In the genomic region with DNA sequence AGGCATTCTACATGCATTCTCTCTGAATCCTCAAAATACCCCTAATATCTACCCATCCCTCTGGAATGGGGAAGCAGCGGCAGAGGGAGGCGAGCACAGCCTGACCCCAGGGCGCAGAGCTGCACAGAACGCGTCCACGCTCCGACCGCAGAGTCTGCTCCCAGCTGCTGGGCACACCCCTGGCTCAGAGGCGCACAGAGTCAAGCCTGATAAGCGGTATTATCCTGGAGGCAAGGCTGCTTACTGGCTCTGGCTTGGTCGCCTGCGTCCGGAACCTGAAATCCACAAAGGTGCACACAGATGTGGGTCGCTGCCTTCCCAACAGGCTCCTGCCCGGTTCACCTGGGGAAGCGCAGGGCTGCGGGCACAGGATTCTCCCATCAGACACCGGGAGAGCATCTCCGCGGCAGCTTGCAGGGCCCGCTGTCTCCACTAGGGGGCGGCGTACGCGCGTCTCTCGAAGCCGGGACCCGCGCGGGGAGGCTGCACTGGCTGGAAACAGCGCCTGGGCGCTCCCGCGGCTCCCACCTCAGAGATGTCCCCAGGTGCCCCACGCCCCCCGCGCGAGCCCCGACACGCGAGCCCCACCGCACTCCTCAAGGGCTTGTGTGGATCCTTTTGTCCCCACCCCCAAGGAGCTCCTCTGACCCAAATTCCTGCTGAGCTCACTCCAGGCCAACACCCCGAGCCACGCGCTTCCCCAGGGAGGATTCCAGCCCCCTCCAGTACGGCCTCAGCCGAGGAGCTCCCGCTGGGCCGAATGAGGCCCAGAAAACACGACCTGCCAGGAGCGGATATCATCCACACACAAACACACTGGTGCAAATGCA, we compare ENCODE assay signal across 1 cellular context.
TF ChIP-seq lines count a peak whose summit lies in the region.

No MANE protein-coding gene starts in this region.

TF ChIP-seq in HepG2, 621 proteins besides CTCF, POLR2A, EP300 and RAD21 (continued from another document):
- TF ChIP-seq, protein P1, sequence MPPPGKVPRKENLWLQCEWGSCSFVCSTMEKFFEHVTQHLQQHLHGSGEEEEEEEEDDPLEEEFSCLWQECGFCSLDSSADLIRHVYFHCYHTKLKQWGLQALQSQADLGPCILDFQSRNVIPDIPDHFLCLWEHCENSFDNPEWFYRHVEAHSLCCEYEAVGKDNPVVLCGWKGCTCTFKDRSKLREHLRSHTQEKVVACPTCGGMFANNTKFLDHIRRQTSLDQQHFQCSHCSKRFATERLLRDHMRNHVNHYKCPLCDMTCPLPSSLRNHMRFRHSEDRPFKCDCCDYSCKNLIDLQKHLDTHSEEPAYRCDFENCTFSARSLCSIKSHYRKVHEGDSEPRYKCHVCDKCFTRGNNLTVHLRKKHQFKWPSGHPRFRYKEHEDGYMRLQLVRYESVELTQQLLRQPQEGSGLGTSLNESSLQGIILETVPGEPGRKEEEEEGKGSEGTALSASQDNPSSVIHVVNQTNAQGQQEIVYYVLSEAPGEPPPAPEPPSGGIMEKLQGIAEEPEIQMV (CRISPR knock-in tag; IDR thresholded peaks at IDR 0.05; ENCODE audit: low read depth), result no peak
- TF ChIP-seq ZBTB1 (CRISPR knock-in tag; IDR thresholded peaks at IDR 0.05; ENCODE audit: borderline replicate concordance), result no peak
- TF ChIP-seq ZNF230 (CRISPR knock-in tag; IDR thresholded peaks at IDR 0.05), result no peak
- TF ChIP-seq, protein P2, sequence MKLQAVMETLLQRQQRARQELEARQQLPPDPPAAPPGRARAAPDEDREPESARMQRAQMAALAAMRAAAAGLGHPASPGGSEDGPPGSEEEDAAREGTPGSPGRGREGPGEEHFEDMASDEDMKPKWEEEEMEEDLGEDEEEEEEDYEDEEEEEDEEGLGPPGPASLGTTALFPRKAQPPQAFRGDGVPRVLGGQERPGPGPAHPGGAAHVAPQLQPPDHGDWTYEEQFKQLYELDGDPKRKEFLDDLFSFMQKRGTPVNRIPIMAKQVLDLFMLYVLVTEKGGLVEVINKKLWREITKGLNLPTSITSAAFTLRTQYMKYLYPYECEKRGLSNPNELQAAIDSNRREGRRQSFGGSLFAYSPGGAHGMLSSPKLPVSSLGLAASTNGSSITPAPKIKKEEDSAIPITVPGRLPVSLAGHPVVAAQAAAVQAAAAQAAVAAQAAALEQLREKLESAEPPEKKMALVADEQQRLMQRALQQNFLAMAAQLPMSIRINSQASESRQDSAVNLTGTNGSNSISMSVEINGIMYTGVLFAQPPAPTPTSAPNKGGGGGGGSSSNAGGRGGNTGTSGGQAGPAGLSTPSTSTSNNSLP (IDR thresholded peaks at IDR 0.05; ENCODE audit: low read depth, low read length), result no peak
- TF ChIP-seq CBX5 (CRISPR knock-in tag; IDR thresholded peaks at IDR 0.05; ENCODE audit: borderline replicate concordance), result no peak
- no peak for TF ChIP-seq ZNF703 (CRISPR knock-in tag; IDR thresholded peaks at IDR 0.05; ENCODE audit: borderline replicate concordance)
- TF ChIP-seq ZNF562 (CRISPR knock-in tag; IDR thresholded peaks at IDR 0.05; ENCODE audit: borderline replicate concordance), result no peak
- TF ChIP-seq, protein P3, sequence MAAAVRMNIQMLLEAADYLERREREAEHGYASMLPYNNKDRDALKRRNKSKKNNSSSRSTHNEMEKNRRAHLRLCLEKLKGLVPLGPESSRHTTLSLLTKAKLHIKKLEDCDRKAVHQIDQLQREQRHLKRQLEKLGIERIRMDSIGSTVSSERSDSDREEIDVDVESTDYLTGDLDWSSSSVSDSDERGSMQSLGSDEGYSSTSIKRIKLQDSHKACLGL (CRISPR knock-in tag; IDR thresholded peaks at IDR 0.05), result no peak
- TF ChIP-seq KDM1A (CRISPR knock-in tag; IDR thresholded peaks at IDR 0.05), result peak; percentile 95
- no peak for TF ChIP-seq NKX3-1 (CRISPR knock-in tag; IDR thresholded peaks at IDR 0.05)
- no peak for TF ChIP-seq SIN3B (IDR thresholded peaks at IDR 0.05; ENCODE audit: low read length)
- TF ChIP-seq CEBPB (IDR thresholded peaks at IDR 0.05; ENCODE audit: borderline replicate concordance, low read depth, low read length), result no peak
- no peak for TF ChIP-seq MAFG (CRISPR knock-in tag; IDR thresholded peaks at IDR 0.05)
- TF ChIP-seq ZNF12 (CRISPR knock-in tag; IDR thresholded peaks at IDR 0.05), result no peak
- TF ChIP-seq, protein P4, sequence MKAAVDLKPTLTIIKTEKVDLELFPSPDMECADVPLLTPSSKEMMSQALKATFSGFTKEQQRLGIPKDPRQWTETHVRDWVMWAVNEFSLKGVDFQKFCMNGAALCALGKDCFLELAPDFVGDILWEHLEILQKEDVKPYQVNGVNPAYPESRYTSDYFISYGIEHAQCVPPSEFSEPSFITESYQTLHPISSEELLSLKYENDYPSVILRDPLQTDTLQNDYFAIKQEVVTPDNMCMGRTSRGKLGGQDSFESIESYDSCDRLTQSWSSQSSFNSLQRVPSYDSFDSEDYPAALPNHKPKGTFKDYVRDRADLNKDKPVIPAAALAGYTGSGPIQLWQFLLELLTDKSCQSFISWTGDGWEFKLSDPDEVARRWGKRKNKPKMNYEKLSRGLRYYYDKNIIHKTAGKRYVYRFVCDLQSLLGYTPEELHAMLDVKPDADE (CRISPR knock-in tag; IDR thresholded peaks at IDR 0.05), result no peak
- no peak for TF ChIP-seq ZNF572 (CRISPR knock-in tag; IDR thresholded peaks at IDR 0.05)
- TF ChIP-seq, protein P5, sequence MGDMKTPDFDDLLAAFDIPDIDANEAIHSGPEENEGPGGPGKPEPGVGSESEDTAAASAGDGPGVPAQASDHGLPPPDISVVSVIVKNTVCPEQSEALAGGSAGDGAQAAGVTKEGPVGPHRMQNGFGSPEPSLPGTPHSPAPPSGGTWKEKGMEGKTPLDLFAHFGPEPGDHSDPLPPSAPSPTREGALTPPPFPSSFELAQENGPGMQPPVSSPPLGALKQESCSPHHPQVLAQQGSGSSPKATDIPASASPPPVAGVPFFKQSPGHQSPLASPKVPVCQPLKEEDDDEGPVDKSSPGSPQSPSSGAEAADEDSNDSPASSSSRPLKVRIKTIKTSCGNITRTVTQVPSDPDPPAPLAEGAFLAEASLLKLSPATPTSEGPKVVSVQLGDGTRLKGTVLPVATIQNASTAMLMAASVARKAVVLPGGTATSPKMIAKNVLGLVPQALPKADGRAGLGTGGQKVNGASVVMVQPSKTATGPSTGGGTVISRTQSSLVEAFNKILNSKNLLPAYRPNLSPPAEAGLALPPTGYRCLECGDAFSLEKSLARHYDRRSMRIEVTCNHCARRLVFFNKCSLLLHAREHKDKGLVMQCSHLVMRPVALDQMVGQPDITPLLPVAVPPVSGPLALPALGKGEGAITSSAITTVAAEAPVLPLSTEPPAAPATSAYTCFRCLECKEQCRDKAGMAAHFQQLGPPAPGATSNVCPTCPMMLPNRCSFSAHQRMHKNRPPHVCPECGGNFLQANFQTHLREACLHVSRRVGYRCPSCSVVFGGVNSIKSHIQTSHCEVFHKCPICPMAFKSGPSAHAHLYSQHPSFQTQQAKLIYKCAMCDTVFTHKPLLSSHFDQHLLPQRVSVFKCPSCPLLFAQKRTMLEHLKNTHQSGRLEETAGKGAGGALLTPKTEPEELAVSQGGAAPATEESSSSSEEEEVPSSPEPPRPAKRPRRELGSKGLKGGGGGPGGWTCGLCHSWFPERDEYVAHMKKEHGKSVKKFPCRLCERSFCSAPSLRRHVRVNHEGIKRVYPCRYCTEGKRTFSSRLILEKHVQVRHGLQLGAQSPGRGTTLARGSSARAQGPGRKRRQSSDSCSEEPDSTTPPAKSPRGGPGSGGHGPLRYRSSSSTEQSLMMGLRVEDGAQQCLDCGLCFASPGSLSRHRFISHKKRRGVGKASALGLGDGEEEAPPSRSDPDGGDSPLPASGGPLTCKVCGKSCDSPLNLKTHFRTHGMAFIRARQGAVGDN (CRISPR knock-in tag; IDR thresholded peaks at IDR 0.05), result peak; percentile 31; the same call in 1 of the 2 replicates
- TF ChIP-seq MBD4 (IDR thresholded peaks at IDR 0.05; ENCODE audit: borderline replicate concordance, low read length), result no peak
- no peak for TF ChIP-seq TP53 (CRISPR knock-in tag; conservative IDR thresholded peaks at IDR 0.05)
- TF ChIP-seq ZNF768 (CRISPR knock-in tag; IDR thresholded peaks at IDR 0.05), result peak; percentile 19; the same call in 1 of the 2 replicates
- TF ChIP-seq ZNF780A (CRISPR knock-in tag; IDR thresholded peaks at IDR 0.05), result no peak
- TF ChIP-seq ZBTB42 (CRISPR knock-in tag; IDR thresholded peaks at IDR 0.05), result no peak
- TF ChIP-seq ZNF317 (CRISPR knock-in tag; IDR thresholded peaks at IDR 0.05), result no peak
- TF ChIP-seq, protein P6, sequence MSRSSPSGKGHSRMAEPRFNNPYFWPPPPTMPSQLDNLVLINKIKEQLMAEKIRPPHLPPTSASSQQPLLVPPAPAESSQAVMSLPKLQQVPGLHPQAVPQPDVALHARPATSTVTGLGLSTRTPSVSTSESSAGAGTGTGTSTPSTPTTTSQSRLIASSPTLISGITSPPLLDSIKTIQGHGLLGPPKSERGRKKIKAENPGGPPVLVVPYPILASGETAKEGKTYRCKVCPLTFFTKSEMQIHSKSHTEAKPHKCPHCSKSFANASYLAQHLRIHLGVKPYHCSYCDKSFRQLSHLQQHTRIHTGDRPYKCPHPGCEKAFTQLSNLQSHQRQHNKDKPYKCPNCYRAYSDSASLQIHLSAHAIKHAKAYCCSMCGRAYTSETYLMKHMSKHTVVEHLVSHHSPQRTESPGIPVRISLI (CRISPR knock-in tag; IDR thresholded peaks at IDR 0.05; ENCODE audit: borderline replicate concordance), result no peak
- TF ChIP-seq HOXA3 (CRISPR knock-in tag; IDR thresholded peaks at IDR 0.05), result peak; percentile 22; the same call in 1 of the 2 replicates
- TF ChIP-seq, protein P7, sequence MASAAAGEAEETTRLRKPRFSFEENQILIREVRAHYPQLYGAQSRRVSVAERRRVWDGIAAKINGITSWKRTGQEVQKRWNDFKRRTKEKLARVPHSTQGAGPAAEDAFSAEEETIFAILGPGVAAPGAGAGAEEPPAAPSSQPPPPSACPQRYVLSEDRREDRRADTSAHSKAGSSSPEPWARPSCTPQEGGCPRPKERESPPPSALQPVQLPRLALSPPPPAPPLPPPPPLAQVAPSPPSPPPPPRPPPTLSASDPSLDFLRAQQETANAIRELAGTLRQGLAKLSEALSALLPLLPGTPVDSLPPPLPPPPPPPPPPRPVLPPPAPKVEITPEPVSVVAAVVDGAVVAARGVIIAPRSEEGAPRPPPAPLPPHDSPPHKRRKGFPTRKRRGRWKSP (CRISPR knock-in tag; IDR thresholded peaks at IDR 0.05), result no peak
- no peak for TF ChIP-seq CBX2 (IDR thresholded peaks at IDR 0.05; ENCODE audit: low read depth, low read length)
- no peak for TF ChIP-seq CBX2 (CRISPR knock-in tag; IDR thresholded peaks at IDR 0.05; ENCODE audit: low read depth)
- TF ChIP-seq HNRNPLL (IDR thresholded peaks at IDR 0.05; ENCODE audit: low read depth, low read length, poor library complexity, severe bottlenecking), result peak; percentile 15
- TF ChIP-seq, protein P8, sequence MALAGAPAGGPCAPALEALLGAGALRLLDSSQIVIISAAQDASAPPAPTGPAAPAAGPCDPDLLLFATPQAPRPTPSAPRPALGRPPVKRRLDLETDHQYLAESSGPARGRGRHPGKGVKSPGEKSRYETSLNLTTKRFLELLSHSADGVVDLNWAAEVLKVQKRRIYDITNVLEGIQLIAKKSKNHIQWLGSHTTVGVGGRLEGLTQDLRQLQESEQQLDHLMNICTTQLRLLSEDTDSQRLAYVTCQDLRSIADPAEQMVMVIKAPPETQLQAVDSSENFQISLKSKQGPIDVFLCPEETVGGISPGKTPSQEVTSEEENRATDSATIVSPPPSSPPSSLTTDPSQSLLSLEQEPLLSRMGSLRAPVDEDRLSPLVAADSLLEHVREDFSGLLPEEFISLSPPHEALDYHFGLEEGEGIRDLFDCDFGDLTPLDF (CRISPR knock-in tag; IDR thresholded peaks at IDR 0.05), result no peak
- TF ChIP-seq NFKB2 (CRISPR knock-in tag; IDR thresholded peaks at IDR 0.05; ENCODE audit: borderline replicate concordance), result no peak
- no peak for TF ChIP-seq KLF12 (CRISPR knock-in tag; IDR thresholded peaks at IDR 0.05; ENCODE audit: borderline replicate concordance)
- TF ChIP-seq, protein P9, sequence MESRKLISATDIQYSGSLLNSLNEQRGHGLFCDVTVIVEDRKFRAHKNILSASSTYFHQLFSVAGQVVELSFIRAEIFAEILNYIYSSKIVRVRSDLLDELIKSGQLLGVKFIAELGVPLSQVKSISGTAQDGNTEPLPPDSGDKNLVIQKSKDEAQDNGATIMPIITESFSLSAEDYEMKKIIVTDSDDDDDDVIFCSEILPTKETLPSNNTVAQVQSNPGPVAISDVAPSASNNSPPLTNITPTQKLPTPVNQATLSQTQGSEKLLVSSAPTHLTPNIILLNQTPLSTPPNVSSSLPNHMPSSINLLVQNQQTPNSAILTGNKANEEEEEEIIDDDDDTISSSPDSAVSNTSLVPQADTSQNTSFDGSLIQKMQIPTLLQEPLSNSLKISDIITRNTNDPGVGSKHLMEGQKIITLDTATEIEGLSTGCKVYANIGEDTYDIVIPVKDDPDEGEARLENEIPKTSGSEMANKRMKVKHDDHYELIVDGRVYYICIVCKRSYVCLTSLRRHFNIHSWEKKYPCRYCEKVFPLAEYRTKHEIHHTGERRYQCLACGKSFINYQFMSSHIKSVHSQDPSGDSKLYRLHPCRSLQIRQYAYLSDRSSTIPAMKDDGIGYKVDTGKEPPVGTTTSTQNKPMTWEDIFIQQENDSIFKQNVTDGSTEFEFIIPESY (CRISPR knock-in tag; IDR thresholded peaks at IDR 0.05), result peak; percentile 38; the same call in 1 of the 2 replicates
- TF ChIP-seq NCOA5 (CRISPR knock-in tag; IDR thresholded peaks at IDR 0.05), result no peak
- no peak for TF ChIP-seq ZNF773 (CRISPR knock-in tag; IDR thresholded peaks at IDR 0.05; ENCODE audit: borderline replicate concordance)
